In the genomic region with DNA sequence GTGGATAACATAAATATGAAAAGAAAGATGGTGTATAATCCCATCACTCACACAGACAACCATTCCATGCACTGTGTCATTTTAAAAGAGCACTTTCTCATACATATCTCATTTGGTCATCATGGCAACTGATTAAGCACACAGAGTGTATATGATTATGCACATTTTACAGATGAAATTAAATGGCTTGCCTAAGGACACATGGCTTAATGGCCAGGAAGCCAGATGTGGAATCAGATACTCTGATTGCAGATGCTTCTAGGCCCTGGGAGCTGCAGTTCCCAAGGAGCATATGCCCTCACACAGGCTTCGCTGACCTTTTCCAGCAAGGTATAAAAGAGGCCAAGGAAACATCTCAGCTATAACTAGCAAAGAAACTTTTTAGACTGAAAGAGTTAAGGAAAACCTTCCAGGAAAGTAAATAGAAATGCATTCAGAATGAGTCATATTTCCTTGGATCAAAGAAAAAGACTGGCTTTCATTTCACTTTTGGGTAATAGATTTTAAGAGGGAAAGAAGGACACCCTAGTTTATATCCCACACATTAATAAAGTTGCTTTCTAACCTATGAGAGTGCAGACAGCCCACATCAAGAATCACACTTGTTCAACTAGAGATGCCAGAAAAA, we compare ENCODE assay signal across 1 cellular context.
TF ChIP-seq lines count a peak whose summit lies in the region.

No MANE protein-coding gene starts in this region.

TF ChIP-seq in IMR-90, 13 proteins besides CTCF, POLR2A, EP300 and RAD21:
- TF ChIP-seq, protein P1, sequence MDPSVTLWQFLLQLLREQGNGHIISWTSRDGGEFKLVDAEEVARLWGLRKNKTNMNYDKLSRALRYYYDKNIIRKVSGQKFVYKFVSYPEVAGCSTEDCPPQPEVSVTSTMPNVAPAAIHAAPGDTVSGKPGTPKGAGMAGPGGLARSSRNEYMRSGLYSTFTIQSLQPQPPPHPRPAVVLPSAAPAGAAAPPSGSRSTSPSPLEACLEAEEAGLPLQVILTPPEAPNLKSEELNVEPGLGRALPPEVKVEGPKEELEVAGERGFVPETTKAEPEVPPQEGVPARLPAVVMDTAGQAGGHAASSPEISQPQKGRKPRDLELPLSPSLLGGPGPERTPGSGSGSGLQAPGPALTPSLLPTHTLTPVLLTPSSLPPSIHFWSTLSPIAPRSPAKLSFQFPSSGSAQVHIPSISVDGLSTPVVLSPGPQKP (IDR thresholded peaks at IDR 0.05; ENCODE audit: borderline replicate concordance, low read depth, low read length) = no peak
- TF ChIP-seq CEBPB (IDR thresholded peaks at IDR 0.05; ENCODE audit: low read depth, low read length) = no peak
- no peak for TF ChIP-seq FOS (IDR thresholded peaks at IDR 0.05; ENCODE audit: low read depth, low read length)
- no peak for TF ChIP-seq MXI1 (IDR thresholded peaks at IDR 0.05; ENCODE audit: borderline replicate concordance, low read depth, low read length)
- TF ChIP-seq CHD1 (IDR thresholded peaks at IDR 0.05; ENCODE audit: low read depth, low read length) = no peak
- no peak for TF ChIP-seq NFE2L2 (IDR thresholded peaks at IDR 0.05; ENCODE audit: low read depth, low read length)
- TF ChIP-seq SMC3 (IDR thresholded peaks at IDR 0.05; ENCODE audit: low read depth, low read length) = no peak
- TF ChIP-seq RCOR1 (IDR thresholded peaks at IDR 0.05; ENCODE audit: insufficient replicate concordance, low read length) = no peak
- TF ChIP-seq MAZ (IDR thresholded peaks at IDR 0.05; ENCODE audit: borderline replicate concordance, low read depth, low read length) = no peak
- TF ChIP-seq, protein P2, sequence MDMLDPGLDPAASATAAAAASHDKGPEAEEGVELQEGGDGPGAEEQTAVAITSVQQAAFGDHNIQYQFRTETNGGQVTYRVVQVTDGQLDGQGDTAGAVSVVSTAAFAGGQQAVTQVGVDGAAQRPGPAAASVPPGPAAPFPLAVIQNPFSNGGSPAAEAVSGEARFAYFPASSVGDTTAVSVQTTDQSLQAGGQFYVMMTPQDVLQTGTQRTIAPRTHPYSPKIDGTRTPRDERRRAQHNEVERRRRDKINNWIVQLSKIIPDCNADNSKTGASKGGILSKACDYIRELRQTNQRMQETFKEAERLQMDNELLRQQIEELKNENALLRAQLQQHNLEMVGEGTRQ (IDR thresholded peaks at IDR 0.05; ENCODE audit: low read depth, low read length) = no peak
- no peak for TF ChIP-seq BHLHE40 (IDR thresholded peaks at IDR 0.05; ENCODE audit: low read depth, low read length)
- TF ChIP-seq RFX5 (IDR thresholded peaks at IDR 0.05; ENCODE audit: low read depth, low read length) = no peak
- no peak for TF ChIP-seq MAFK (IDR thresholded peaks at IDR 0.05; ENCODE audit: low read depth, low read length)
